31 cellular contexts compared by ENCODE assay signal in genomic region chr17:36069131-36069530, GRCh38. TPM values are rescaled to one million over a fixed set of nuclear protein-coding genes. Genes with fewer than 3 reads are reported as not detected.
"Had no signal": no experiment of that assay in that cellular context is flagged by ENCODE, and none has a peak within 500 bp of the region (broad histone marks: within the 10 kb centered on the region; RNA-seq: fewer than 3 reads in every experiment).

No MANE protein-coding gene starts in this region.

- H3K36me3 Mint-ChIP-seq: activated naive CD4-positive, alpha-beta T cell treated with anti-CD3 and anti-CD28 coated beads, Interleukin-2, amount 50 U/mL, for 24 hours; memory B cell; naive thymus-derived CD8-positive, alpha-beta T cell had no signal

- H3K9me3 Mint-ChIP-seq: activated CD4-positive, alpha-beta T cell treated with anti-CD3 and anti-CD28 coated beads, Interleukin-2, amount 10 ng/mL, durations not matched to agents 7 days and 5 days; activated naive CD4-positive, alpha-beta T cell treated with anti-CD3 and anti-CD28 coated beads, Interleukin-2, amount 50 U/mL, for 24 hours; activated naive CD8-positive, alpha-beta T cell treated with anti-CD3 and anti-CD28 coated beads, Interleukin-2, amount 50 U/mL, for 24 hours; activated T-helper 2 cell treated with anti-CD3 and anti-CD28 coated beads, Interferon-gamma antibody, Interleukin-2, Interleukin-4, amounts not matched to agents 10 μg/mL and 5 μg/mL and 100 μg/mL, durations not matched to agents 14 hours and 24 hours and 36 hours; memory B cell; naive thymus-derived CD8-positive, alpha-beta T cell had no signal

- H3K27ac ChIP-seq: breast epithelium, colonic mucosa, dorsolateral prefrontal cortex, neutrophil, ovary, prostate gland, tibial nerve had no signal

- H3K27me3 Mint-ChIP-seq: activated naive CD4-positive, alpha-beta T cell treated with anti-CD3 and anti-CD28 coated beads, Interleukin-2, amount 50 U/mL, for 24 hours had no signal

- DNase-seq: activated CD4-positive, alpha-beta T cell treated with anti-CD3 and anti-CD28 coated beads, Interleukin-2, amount 10 ng/mL, durations not matched to agents 7 days and 5 days; activated CD4-positive, CD25-positive, alpha-beta regulatory T cell treated with anti-CD3 and anti-CD28 coated beads, Interleukin-2, amount 50 U/mL, for 72 hours; activated naive CD8-positive, alpha-beta T cell treated with anti-CD3 and anti-CD28 coated beads, Interleukin-2, amount 50 U/mL, for 24 hours; activated T-cell treated with anti-CD3 and anti-CD28 coated beads, Interleukin-2, amount 50 U/mL, for 1 hour; colonic mucosa; dorsolateral prefrontal cortex; effector memory CD4-positive, alpha-beta T cell; head of caudate nucleus; hippocampal formation; midbrain; naive thymus-derived CD8-positive, alpha-beta T cell; ovary; retina; small intestine; stimulated activated CD4-positive, alpha-beta T cell treated with anti-CD3 and anti-CD28 coated beads, Interleukin-1b, Interleukin-23, amount 100 ng/mL, for 48 hours; stimulated activated CD4-positive, alpha-beta T cell treated with anti-CD3 and anti-CD28 coated beads, Interleukin-4, amount 100 ng/mL, for 4 hours; stimulated activated CD8-positive, alpha-beta memory T cell treated with anti-CD3 and anti-CD28 coated beads, Interleukin-4, amount 100 ng/mL, for 48 hours; stimulated activated naive B cell treated with anti-CD40 and anti-IgM and Interleukin-4, amounts not matched to agents 10 μg/mL and 1 μg/mL and 100 μg/mL, for 72 hours; T-helper 2 cell had no signal

- H3K4me3 Mint-ChIP-seq: activated CD4-positive, alpha-beta T cell treated with anti-CD3 and anti-CD28 coated beads, Interleukin-2, amount 10 ng/mL, durations not matched to agents 7 days and 5 days; activated naive CD4-positive, alpha-beta T cell treated with anti-CD3 and anti-CD28 coated beads, Interleukin-2, amount 50 U/mL, for 24 hours; activated naive CD8-positive, alpha-beta T cell treated with anti-CD3 and anti-CD28 coated beads, Interleukin-2, amount 50 U/mL, for 24 hours; memory B cell; stimulated activated naive B cell treated with anti-CD40 and anti-IgM and Interleukin-4, amounts not matched to agents 10 μg/mL and 1 μg/mL and 100 μg/mL, for 72 hours had no signal

- ATAC-seq: activated naive CD8-positive, alpha-beta T cell treated with anti-CD3 and anti-CD28 coated beads, Interleukin-2, amount 50 U/mL, for 24 hours; naive thymus-derived CD8-positive, alpha-beta T cell; sciatic nerve; stimulated activated naive B cell treated with anti-CD40 and anti-IgM and Interleukin-4, amounts not matched to agents 10 μg/mL and 1 μg/mL and 100 μg/mL, for 72 hours had no signal

- H3K27ac Mint-ChIP-seq: activated CD4-positive, alpha-beta T cell treated with anti-CD3 and anti-CD28 coated beads, Interleukin-2, amount 10 ng/mL, durations not matched to agents 7 days and 5 days; activated naive CD4-positive, alpha-beta T cell treated with anti-CD3 and anti-CD28 coated beads, Interleukin-2, amount 50 U/mL, for 24 hours; activated T-helper 2 cell treated with anti-CD3 and anti-CD28 coated beads, Interferon-gamma antibody, Interleukin-2, Interleukin-4, amounts not matched to agents 10 μg/mL and 5 μg/mL and 100 μg/mL, durations not matched to agents 14 hours and 24 hours and 36 hours; memory B cell; stimulated activated naive B cell treated with anti-CD40 and anti-IgM and Interleukin-4, amounts not matched to agents 10 μg/mL and 1 μg/mL and 100 μg/mL, for 72 hours had no signal

RNA-seq across cellular contexts. Expression of gene CCL18, which starts 5.1 kb away (rescaled TPM):
- total RNA-seq: activated CD4-positive, alpha-beta T cell treated with anti-CD3 and anti-CD28 coated beads, Interleukin-2, amount 10 ng/mL, durations not matched to agents 7 days and 5 days; activated T-helper 2 cell treated with anti-CD3 and anti-CD28 coated beads, Interferon-gamma antibody, Interleukin-2, Interleukin-4, amounts not matched to agents 10 μg/mL and 5 μg/mL and 100 μg/mL, durations not matched to agents 14 hours and 24 hours and 36 hours; fibroblast of lung; fibroblast of villous mesenchyme; kidney epithelial cell; naive thymus-derived CD8-positive, alpha-beta T cell; temporal lobe had no signal

RNA-seq across cellular contexts. Expression of gene CCL3, which starts 20.8 kb away (rescaled TPM):
- total RNA-seq: fibroblast of lung, fibroblast of villous mesenchyme, prostate gland had no signal

RNA-seq across cellular contexts. Expression of gene CCL4, which starts 34.5 kb away (rescaled TPM):
- total RNA-seq: fibroblast of lung, fibroblast of villous mesenchyme, kidney epithelial cell had no signal

RNA-seq across cellular contexts. Expression of gene CCL23, which starts 51.4 kb away (rescaled TPM):
- total RNA-seq: activated CD4-positive, alpha-beta T cell treated with anti-CD3 and anti-CD28 coated beads, Interleukin-2, amount 10 ng/mL, durations not matched to agents 7 days and 5 days; activated T-helper 2 cell treated with anti-CD3 and anti-CD28 coated beads, Interferon-gamma antibody, Interleukin-2, Interleukin-4, amounts not matched to agents 10 μg/mL and 5 μg/mL and 100 μg/mL, durations not matched to agents 14 hours and 24 hours and 36 hours; dorsolateral prefrontal cortex; fibroblast of lung; fibroblast of villous mesenchyme; kidney epithelial cell; naive thymus-derived CD8-positive, alpha-beta T cell; temporal lobe had no signal
